ENCODE assay signal across 17 cellular contexts in genomic region chr1:41773842-41774241, GRCh38.
"Had no signal": no experiment of that assay in that cellular context is flagged by ENCODE, and none has a peak within 500 bp of the region (broad histone marks: within the 10 kb centered on the region; RNA-seq: fewer than 3 reads in every experiment).

No MANE protein-coding gene starts in this region.

- H3K27me3 Mint-ChIP-seq: activated B cell treated with CpG ODN at 0.5 μM for 24 hours; activated CD4-positive, alpha-beta T cell treated with anti-CD3 and anti-CD28 coated beads for 36 hours; activated naive CD8-positive, alpha-beta T cell treated with anti-CD3 and anti-CD28 coated beads, Interleukin-2, amount 10 ng/mL, durations not matched to agents 7 days and 5 days; effector memory CD8-positive, alpha-beta T cell; stimulated activated naive B cell treated with anti-CD40 and anti-IgM and Interleukin-4, amounts not matched to agents 10 μg/mL and 1 μg/mL and 100 μg/mL, for 72 hours; T-helper 17 cell had no signal

- H3K27ac Mint-ChIP-seq: activated B cell treated with CpG ODN at 0.5 μM for 24 hours; activated CD4-positive, alpha-beta T cell treated with anti-CD3 and anti-CD28 coated beads for 36 hours; activated naive CD8-positive, alpha-beta T cell treated with anti-CD3 and anti-CD28 coated beads, Interleukin-2, amount 10 ng/mL, durations not matched to agents 7 days and 5 days; natural killer cell; stimulated activated naive B cell treated with anti-CD40 and anti-IgM and Interleukin-4, amounts not matched to agents 10 μg/mL and 1 μg/mL and 100 μg/mL, for 72 hours; T-helper 17 cell had no signal

- H3K36me3 Mint-ChIP-seq: natural killer cell; stimulated activated naive B cell treated with anti-CD40 and anti-IgM and Interleukin-4, amounts not matched to agents 10 μg/mL and 1 μg/mL and 100 μg/mL, for 72 hours had no signal

- H3K27me3 ChIP-seq: upper lobe of right lung had no signal

- H3K27ac ChIP-seq: left ventricle myocardium inferior, prostate gland had no signal

- H3K36me3 ChIP-seq: left ventricle myocardium inferior, prostate gland, upper lobe of right lung had no signal

- H3K4me3 Mint-ChIP-seq: activated B cell treated with CpG ODN at 0.5 μM for 24 hours; activated CD4-positive, alpha-beta T cell treated with anti-CD3 and anti-CD28 coated beads for 36 hours; activated naive CD8-positive, alpha-beta T cell treated with anti-CD3 and anti-CD28 coated beads, Interleukin-2, amount 10 ng/mL, durations not matched to agents 7 days and 5 days; activated T-cell treated with anti-CD3 and anti-CD28 coated beads, Interleukin-2, amount 50 U/mL, for 4 hours; effector memory CD8-positive, alpha-beta T cell; natural killer cell; stimulated activated naive B cell treated with anti-CD40 and anti-IgM and Interleukin-4, amounts not matched to agents 10 μg/mL and 1 μg/mL and 100 μg/mL, for 72 hours; T-helper 17 cell had no signal

- H3K9me3 ChIP-seq: left ventricle myocardium inferior, prostate gland, upper lobe of right lung had no signal

- H3K4me1 Mint-ChIP-seq: activated naive CD8-positive, alpha-beta T cell treated with anti-CD3 and anti-CD28 coated beads, Interleukin-2, amount 10 ng/mL, durations not matched to agents 7 days and 5 days had no signal

- H3K9me3 Mint-ChIP-seq: activated B cell treated with CpG ODN at 0.5 μM for 24 hours; activated naive CD8-positive, alpha-beta T cell treated with anti-CD3 and anti-CD28 coated beads, Interleukin-2, amount 10 ng/mL, durations not matched to agents 7 days and 5 days; activated T-cell treated with anti-CD3 and anti-CD28 coated beads, Interleukin-2, amount 50 U/mL, for 4 hours; effector memory CD8-positive, alpha-beta T cell; natural killer cell; stimulated activated naive B cell treated with anti-CD40 and anti-IgM and Interleukin-4, amounts not matched to agents 10 μg/mL and 1 μg/mL and 100 μg/mL, for 72 hours had no signal

- DNase-seq: activated B cell treated with CpG ODN at 0.5 μM for 24 hours; activated CD4-positive, alpha-beta T cell treated with anti-CD3 and anti-CD28 coated beads for 36 hours; activated CD4-positive, alpha-beta T cell treated with anti-CD3 and anti-CD28 coated beads, Interleukin-2, amount 50 U/mL, for 48 hours; activated CD8-positive, alpha-beta memory T cell treated with anti-CD3 and anti-CD28 coated beads, Interleukin-2, amount 50 U/mL, for 48 hours; activated naive CD4-positive, alpha-beta T cell treated with Interleukin-2 at 50 U/mL for 16 hours; activated naive CD8-positive, alpha-beta T cell treated with anti-CD3 and anti-CD28 coated beads, Interleukin-2, amount 10 ng/mL, durations not matched to agents 7 days and 5 days; activated T-cell treated with anti-CD3 and anti-CD28 coated beads, Interleukin-2, amount 50 U/mL, for 4 hours; effector memory CD8-positive, alpha-beta T cell; hippocampal formation; left ventricle myocardium inferior; natural killer cell; stimulated activated CD4-positive, alpha-beta T cell treated with anti-CD3 and anti-CD28 coated beads, Interleukin-2, amount 100 ng/mL, for 48 hours; stimulated activated CD8-positive, alpha-beta memory T cell treated with anti-CD3 and anti-CD28 coated beads, Interleukin-4, amount 100 ng/mL, for 48 hours; stimulated activated naive B cell treated with anti-CD40 and anti-IgM and Interleukin-4, amounts not matched to agents 10 μg/mL and 1 μg/mL and 100 μg/mL, for 72 hours; T-helper 17 cell; upper lobe of right lung had no signal

- H3K4me3 ChIP-seq: left ventricle myocardium inferior, prostate gland, upper lobe of right lung had no signal
